Comparison of ENCODE assay signal across 24 cellular contexts in the genomic region with DNA sequence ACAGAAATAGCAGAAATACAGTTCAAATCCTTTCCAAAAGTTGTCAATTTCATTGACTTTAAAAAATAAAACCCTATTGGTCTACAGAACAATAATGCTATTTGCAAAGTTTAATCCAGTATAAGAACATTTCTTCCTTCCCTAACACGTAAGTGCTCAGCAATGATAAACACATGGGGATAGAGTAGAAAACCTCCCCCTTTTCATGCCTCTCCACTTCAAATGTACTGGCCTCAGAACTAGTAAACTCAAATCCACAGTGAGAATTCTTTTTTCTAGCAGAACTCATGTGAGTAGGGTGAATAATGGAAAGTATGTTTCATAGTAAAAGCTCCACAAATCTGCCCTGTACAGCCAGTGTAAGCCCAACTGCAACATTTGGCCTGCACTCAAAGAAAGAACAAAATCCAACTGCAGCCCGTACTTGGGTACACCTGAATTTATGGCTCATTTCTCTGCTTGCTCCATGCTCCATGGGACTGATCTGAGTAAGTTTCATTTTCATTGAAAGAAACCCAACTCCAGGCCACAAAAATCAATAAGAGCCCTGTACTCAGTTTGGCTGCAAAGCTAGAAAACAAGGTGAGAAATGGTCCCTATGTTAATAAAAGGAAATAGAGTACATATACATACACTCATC.
DNase-seq lines count a peak whose midpoint lies in the region; ATAC-seq and TF ChIP-seq lines count a peak whose summit lies in the region.
"Had no signal": no experiment of that assay in that cellular context is flagged by ENCODE, and none has a peak within 500 bp of the region (broad histone marks: within the 10 kb centered on the region; RNA-seq: fewer than 3 reads in every experiment).

No MANE protein-coding gene starts in this region.

- intact Hi-C loops in left ventricle myocardium inferior (cut with micrococcal nuclease) (no loop called here), left cardiac atrium (cut with DNase I) (no loop called here), uterus (cut with DNase I; ENCODE audit: low total_unique reads) (no loop called here)

- TF ChIP-seq CTCF in left ventricle myocardium inferior (IDR thresholded peaks at IDR 0.05; ENCODE audit: borderline replicate concordance) (no peak), choroid plexus epithelial cell (conservative IDR thresholded peaks at IDR 0.05; ENCODE audit: low read depth, low read length) (no peak), uterus (IDR thresholded peaks at IDR 0.05) (no peak), type B pancreatic cell (conservative IDR thresholded peaks at IDR 0.05) (no peak)

- TF ChIP-seq POLR2A in uterus (IDR thresholded peaks at IDR 0.05): no peak

- H3K27ac ChIP-seq in left ventricle myocardium inferior (replicated peaks) (peak overlapping the region; percentile 20), muscle layer of colon (ENCODE audit: low read depth, low read length) (peak overlapping the region; percentile 60), uterus (peak overlapping the region; percentile 66 to 69)
- H3K27ac ChIP-seq: BLaER1, epithelial cell of prostate, left lung had no signal

- H3K36me3 Mint-ChIP-seq in type B pancreatic cell: no peaks in the 10 kb centered on the region
- H3K36me3 Mint-ChIP-seq: brain; naive thymus-derived CD4-positive, alpha-beta T cell had no signal

- peaks cover 13% of the 10 kb centered on the region for H3K4me1 ChIP-seq in left ventricle myocardium inferior
- H3K4me1 ChIP-seq in muscle layer of colon (ENCODE audit: insufficient read depth, low read length): peaks cover 18% of the 10 kb centered on the region
- peaks cover 4 to 9% of the 10 kb centered on the region in 2 donors for H3K4me1 ChIP-seq in uterus
- H3K4me1 ChIP-seq: BLaER1 had no signal

- no peak for ATAC-seq in left cardiac atrium
- ATAC-seq in HG02970 (IDR thresholded peaks at IDR 0.05; ENCODE audit: low FRiP score, unreplicated experiment): no peak
- ATAC-seq: activated T-cell treated with anti-CD3 and anti-CD28 coated beads, Interleukin-2, amount 50 U/mL, for 4 hours; naive thymus-derived CD4-positive, alpha-beta T cell had no signal

- H3K27me3 ChIP-seq in left ventricle myocardium inferior (ENCODE audit: low read depth) (no peaks in the 10 kb centered on the region), muscle layer of colon (ENCODE audit: control insufficient read depth in 1 of 2, insufficient read depth in 2 of 2, low read length in 2 of 2) (no peaks in the 10 kb centered on the region), uterus (no peaks in the 10 kb centered on the region)
- H3K27me3 ChIP-seq: BLaER1, left lung, stomach had no signal

- H3K36me3 ChIP-seq in left ventricle myocardium inferior: no peaks in the 10 kb centered on the region
- H3K36me3 ChIP-seq in muscle layer of colon (ENCODE audit: insufficient read depth, low read length): no peaks in the 10 kb centered on the region
- no peaks in the 10 kb centered on the region for H3K36me3 ChIP-seq in uterus
- H3K36me3 ChIP-seq: BLaER1, left lung, stomach had no signal

- H3K27ac Mint-ChIP-seq in type B pancreatic cell: no peak overlapping the region
- H3K27ac Mint-ChIP-seq: activated CD4-positive, alpha-beta T cell treated with anti-CD3 and anti-CD28 coated beads, Interleukin-2, amount 10 ng/mL, durations not matched to agents 7 days and 5 days; brain; naive thymus-derived CD4-positive, alpha-beta T cell had no signal

- H3K4me3 Mint-ChIP-seq in type B pancreatic cell: no peak overlapping the region
- H3K4me3 Mint-ChIP-seq: activated CD4-positive, alpha-beta T cell treated with anti-CD3 and anti-CD28 coated beads, Interleukin-2, amount 10 ng/mL, durations not matched to agents 7 days and 5 days; activated T-cell treated with anti-CD3 and anti-CD28 coated beads, Interleukin-2, amount 50 U/mL, for 4 hours; brain; immature natural killer cell; naive thymus-derived CD4-positive, alpha-beta T cell had no signal

- DNase-seq in left ventricle myocardium inferior (no peak), left cardiac atrium (no peak), choroid plexus epithelial cell (ENCODE audit: low read depth) (peak; percentile 34), uterus (no peak), type B pancreatic cell (ENCODE audit: extremely low spot score, unreplicated experiment) (no peak)
- DNase-seq in activated CD8-positive, alpha-beta memory T cell treated with anti-CD3 and anti-CD28 coated beads, Interleukin-2, amount 50 U/mL, for 4 hours: no peak
- DNase-seq: activated CD4-positive, alpha-beta T cell treated with anti-CD3 and anti-CD28 coated beads, Interleukin-2, amount 10 ng/mL, durations not matched to agents 7 days and 5 days; activated gamma-delta T cell treated with Interleukin-2 at 50 U/mL for 16 hours; activated T-cell treated with anti-CD3 and anti-CD28 coated beads, Interleukin-2, amount 50 U/mL, for 4 hours; COR-L47; hypothalamus; left lung; naive thymus-derived CD4-positive, alpha-beta T cell; NCI-H446 treated with DMSO at 0.1 percent for 48 hours; occipital lobe; small intestine; stimulated activated CD4-positive, alpha-beta T cell treated with anti-CD3 and anti-CD28 coated beads, Interleukin-2, amount 100 ng/mL, for 24 hours had no signal

- H3K9me3 ChIP-seq in left ventricle myocardium inferior (replicated peaks): no peaks in the 10 kb centered on the region
- H3K9me3 ChIP-seq in muscle layer of colon (ENCODE audit: low read length): no peaks in the 10 kb centered on the region
- no peaks in the 10 kb centered on the region for H3K9me3 ChIP-seq in uterus
- H3K9me3 ChIP-seq: stomach had no signal

- H3K27me3 Mint-ChIP-seq in type B pancreatic cell: no peaks in the 10 kb centered on the region

- H3K9ac ChIP-seq in muscle layer of colon (ENCODE audit: low read length): no peak overlapping the region
- H3K9ac ChIP-seq: BLaER1 had no signal

- H3K4me3 ChIP-seq in left ventricle myocardium inferior: no peak overlapping the region
- H3K4me3 ChIP-seq in choroid plexus epithelial cell (ENCODE audit: low read depth, low read length): no peak overlapping the region
- H3K4me3 ChIP-seq in muscle layer of colon (ENCODE audit: low read depth in 1 of 2, low read length in 2 of 2): no peak overlapping the region
- H3K4me3 ChIP-seq in uterus: no peak overlapping the region
- H3K4me3 ChIP-seq: BLaER1, left lung, stomach had no signal

- H3K4me1 Mint-ChIP-seq in type B pancreatic cell (ENCODE audit: unreplicated experiment): no peaks in the 10 kb centered on the region
- H3K4me1 Mint-ChIP-seq: activated CD4-positive, alpha-beta T cell treated with anti-CD3 and anti-CD28 coated beads, Interleukin-2, amount 10 ng/mL, durations not matched to agents 7 days and 5 days; immature natural killer cell had no signal

- H3K9me3 Mint-ChIP-seq in type B pancreatic cell: peaks cover 13% of the 10 kb centered on the region
- H3K9me3 Mint-ChIP-seq: immature natural killer cell had no signal
